ENCODE assay signal across 12 cellular contexts in the genomic region with DNA sequence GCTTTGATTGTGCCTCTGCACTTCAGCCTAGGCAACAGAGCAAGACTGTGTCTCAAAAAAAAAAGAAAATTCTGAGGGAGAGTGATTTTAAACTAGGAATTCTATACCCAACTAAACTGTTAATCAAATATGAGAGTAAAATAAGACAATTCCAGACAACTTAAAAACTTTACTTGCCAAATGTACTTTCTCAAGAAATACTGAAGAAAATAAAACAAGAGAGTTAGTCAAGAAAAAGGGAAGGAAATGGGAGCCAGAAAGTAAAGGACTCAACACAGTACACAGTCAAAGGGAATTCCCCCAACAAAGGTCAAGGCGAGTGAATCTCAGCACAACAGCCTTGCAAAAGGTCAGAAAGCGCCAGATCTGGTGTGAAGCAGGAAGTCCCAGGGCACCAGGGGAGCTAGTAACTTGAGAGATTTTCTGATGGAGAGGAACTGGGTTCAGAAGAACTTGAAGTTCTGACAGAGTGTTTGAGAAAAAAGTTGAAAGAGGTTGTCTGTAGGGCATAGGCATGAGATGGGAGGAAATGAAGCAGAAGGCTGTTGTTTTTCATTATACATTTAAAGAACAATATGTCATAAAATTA. TPM values are rescaled to one million over a fixed set of nuclear protein-coding genes. Genes with fewer than 3 reads are reported as not detected.
DNase-seq lines count a peak whose midpoint lies in the region; ATAC-seq and TF ChIP-seq lines count a peak whose summit lies in the region.
"Had no signal": no experiment of that assay in that cellular context is flagged by ENCODE, and none has a peak within 500 bp of the region (broad histone marks: within the 10 kb centered on the region; RNA-seq: fewer than 3 reads in every experiment).

No MANE protein-coding gene starts in this region.

- no peaks in the 10 kb centered on the region for H3K79me1 ChIP-seq in mesendoderm (ENCODE audit: low read length)

- H2BK5ac ChIP-seq in mesendoderm (ENCODE audit: low read length): no peak overlapping the region

- WGBS in mesendoderm (ENCODE audit: extremely low coverage, insufficient coverage, low lambda C conversion rate): no CpG with 5 or more reads among the region's 2 CpGs

- H3K4ac ChIP-seq in mesendoderm (ENCODE audit: low read depth, low read length): no peak overlapping the region

- ATAC-seq in esophagus mucosa: peak; percentile 74

- H3K4me2 ChIP-seq in mesendoderm (ENCODE audit: low read length): no peak overlapping the region

- no peaks in the 10 kb centered on the region for H3K79me2 ChIP-seq in mesendoderm (ENCODE audit: control insufficient read depth, insufficient read depth, low read length)

- H4K8ac ChIP-seq in mesendoderm (ENCODE audit: low read depth, low read length): no peak overlapping the region

- H2BK15ac ChIP-seq in mesendoderm (replicated peaks; ENCODE audit: low read depth): no peak overlapping the region

- in situ Hi-C loops in SK-MEL-5 (cut with HindIII; ENCODE audit: low pct_unique_long_range_greater_than_20kb, low sequenced_read_pairs) (no loop called here), brain microvascular endothelial cell (cut with HindIII; ENCODE audit: low pct_ligation_motif_present, low sequenced_read_pairs) (no loop called here)

- H4K5ac ChIP-seq in mesendoderm (ENCODE audit: low read length): no peak overlapping the region

- H3K4me1 ChIP-seq in mesendoderm (ENCODE audit: control insufficient read depth, low read depth, low read length): no peaks in the 10 kb centered on the region
- H3K4me1 ChIP-seq: esophagus muscularis mucosa had no signal

- DNase-seq in activated T-cell treated with anti-CD3 and anti-CD28 coated beads for 48 hours (ENCODE audit: low read depth) (peak; percentile 21), SK-MEL-5 (ENCODE audit: low read depth, low spot score) (peak; percentile 56), brain microvascular endothelial cell (no peak), mesendoderm (no peak), activated gamma-delta T cell treated with Interleukin-2 at 50 U/mL for 16 hours (no peak)
- no peak for DNase-seq in activated T-cell treated with anti-CD3 and anti-CD28 coated beads, Interleukin-2, amount 50 U/mL, for 1 hour
- peak; percentile 42 for DNase-seq in stimulated activated CD8-positive, alpha-beta memory T cell treated with anti-CD3 and anti-CD28 coated beads, Interleukin-4, amount 100 ng/mL, for 48 hours
- DNase-seq: NCI-H1436, WERI-Rb-1 had no signal

- H3K36me3 ChIP-seq in brain microvascular endothelial cell (replicated peaks) (no peaks in the 10 kb centered on the region), mesendoderm (ENCODE audit: control insufficient read depth, insufficient read depth, low read length) (no peaks in the 10 kb centered on the region)
- H3K36me3 ChIP-seq: esophagus muscularis mucosa, WERI-Rb-1 had no signal

- no peak overlapping the region for H3K9ac ChIP-seq in mesendoderm (ENCODE audit: low read length)

- no peak overlapping the region for H3K18ac ChIP-seq in mesendoderm (ENCODE audit: low read length)

- H3K27ac ChIP-seq in brain microvascular endothelial cell: no peak overlapping the region
- H3K27ac ChIP-seq in mesendoderm (ENCODE audit: low read depth, low read length): no peak overlapping the region
- H3K27ac ChIP-seq: C4-2B, esophagus muscularis mucosa, WERI-Rb-1 had no signal

- H2AK5ac ChIP-seq in mesendoderm (ENCODE audit: low read length): no peak overlapping the region

- H3K23ac ChIP-seq in mesendoderm (ENCODE audit: low read length): no peak overlapping the region

- no peak for TF ChIP-seq CTCF in brain microvascular endothelial cell (IDR thresholded peaks at IDR 0.05; ENCODE audit: low read depth, low read length, missing control alignments)

- no peak overlapping the region for H3K56ac ChIP-seq in mesendoderm (ENCODE audit: low read length)

- H3K27me3 ChIP-seq in brain microvascular endothelial cell (replicated peaks) (no peaks in the 10 kb centered on the region), mesendoderm (ENCODE audit: insufficient read depth, low read length, poor library complexity) (no peaks in the 10 kb centered on the region)
- H3K27me3 ChIP-seq: esophagus muscularis mucosa had no signal

- H3K4me3 ChIP-seq in brain microvascular endothelial cell (ENCODE audit: low read depth, low read length) (no peak overlapping the region), mesendoderm (ENCODE audit: low read length) (no peak overlapping the region)
- H3K4me3 ChIP-seq: esophagus muscularis mucosa had no signal

- H2BK120ac ChIP-seq in mesendoderm (ENCODE audit: low read depth, low read length): no peak overlapping the region

RNA-seq across cellular contexts. Expression of gene TBC1D8, which starts 22.6 kb away (rescaled TPM):
- total RNA-seq in SK-MEL-5 (2014; rRNA removed; shearing (Covaris generic)): 16.2 and 16.9 TPM in 2 replicates
- polyA plus RNA-seq in SK-MEL-5 (2015; cell fraction: cytosol; rRNA removed): 22.4 and 33.0 TPM in 2 replicates
- 128 and 212 TPM in 2 replicates for polyA plus RNA-seq in SK-MEL-5 (2015; cell fraction: nucleus; rRNA removed)
- total RNA-seq in esophagus mucosa: 17.8 TPM
- 6.7 TPM for polyA plus RNA-seq in mesendoderm (2013, experiment 1 of 2)
- 5.8 TPM for polyA plus RNA-seq in mesendoderm (2013, experiment 2 of 2)

Comparison
In these comparisons a context has a peak if more than half of its experiments do, and no peak if none do; other contexts are left out.
1. DNase-seq: peak in activated T-cell treated with anti-CD3 and anti-CD28 coated beads for 48 hours (single experiment), SK-MEL-5 (single experiment) and stimulated activated CD8-positive, alpha-beta memory T cell treated with anti-CD3 and anti-CD28 coated beads, Interleukin-4, amount 100 ng/mL, for 48 hours (single experiment); none in activated T-cell treated with anti-CD3 and anti-CD28 coated beads, Interleukin-2, amount 50 U/mL, for 1 hour (single experiment), brain microvascular endothelial cell (single experiment), mesendoderm (single experiment) and activated gamma-delta T cell treated with Interleukin-2 at 50 U/mL for 16 hours (single experiment).